ENCODE assay signal across 19 cellular contexts in the genomic region with DNA sequence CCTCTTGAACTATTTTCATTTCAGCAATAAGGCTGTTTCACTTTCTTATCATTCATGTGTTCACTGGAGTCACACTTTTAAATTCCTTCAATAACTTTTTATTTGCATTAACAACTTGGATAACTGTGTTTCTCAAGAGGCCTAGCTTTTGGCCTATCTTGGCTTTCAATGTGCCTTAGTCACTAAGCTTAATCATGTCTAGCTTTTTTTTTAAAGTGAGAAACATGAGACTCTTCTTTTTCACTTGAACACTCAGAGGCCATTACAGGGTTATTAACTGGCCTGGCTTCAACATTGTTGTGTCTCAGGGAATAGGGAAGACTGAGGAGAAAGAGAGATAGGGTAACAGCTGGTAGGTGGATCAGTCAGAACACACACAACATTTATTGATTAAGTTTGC.
"Had no signal": no experiment of that assay in that cellular context is flagged by ENCODE, and none has a peak within 500 bp of the region (broad histone marks: within the 10 kb centered on the region; RNA-seq: fewer than 3 reads in every experiment).

No MANE protein-coding gene starts in this region.

- H3K36me3 Mint-ChIP-seq: activated naive CD8-positive, alpha-beta T cell; naive thymus-derived CD4-positive, alpha-beta T cell; stimulated activated memory B cell treated with anti-CD40 and anti-IgM and Interleukin-4, amounts not matched to agents 10 μg/mL and 1 μg/mL and 100 μg/mL, for 72 hours had no signal

- H3K36me3 ChIP-seq: cardiac muscle cell, colonic mucosa, gastroesophageal sphincter, heart right ventricle, pancreas, tibial nerve, vagina had no signal

- H3K27me3 Mint-ChIP-seq: activated CD4-positive, alpha-beta T cell treated with anti-CD3 and anti-CD28 coated beads, Interleukin-2, amount 10 ng/mL, durations not matched to agents 24 days and 14 days; activated naive CD8-positive, alpha-beta T cell; naive thymus-derived CD4-positive, alpha-beta T cell; stimulated activated memory B cell treated with anti-CD40 and anti-IgM and Interleukin-4, amounts not matched to agents 10 μg/mL and 1 μg/mL and 100 μg/mL, for 72 hours; T-helper 17 cell had no signal

- H3K9me3 Mint-ChIP-seq: activated CD4-positive, alpha-beta T cell treated with anti-CD3 and anti-CD28 coated beads, Interleukin-2, amount 10 ng/mL, durations not matched to agents 24 days and 14 days; stimulated activated memory B cell treated with anti-CD40 and anti-IgM and Interleukin-4, amounts not matched to agents 10 μg/mL and 1 μg/mL and 100 μg/mL, for 72 hours had no signal

- H3K27me3 ChIP-seq: cardiac muscle cell, colonic mucosa, gastroesophageal sphincter, heart right ventricle, pancreas, tibial nerve, vagina had no signal

- H3K4me3 ChIP-seq: cardiac muscle cell, colonic mucosa, gastroesophageal sphincter, heart right ventricle, pancreas, tibial nerve, vagina had no signal

- H3K4me1 Mint-ChIP-seq: activated CD4-positive, alpha-beta T cell treated with anti-CD3 and anti-CD28 coated beads, Interleukin-2, amount 10 ng/mL, durations not matched to agents 24 days and 14 days; naive thymus-derived CD4-positive, alpha-beta T cell; stimulated activated memory B cell treated with anti-CD40 and anti-IgM and Interleukin-4, amounts not matched to agents 10 μg/mL and 1 μg/mL and 100 μg/mL, for 72 hours; T-helper 17 cell had no signal

- H3K4me3 Mint-ChIP-seq: activated CD4-positive, alpha-beta T cell treated with anti-CD3 and anti-CD28 coated beads, Interleukin-2, amount 10 ng/mL, durations not matched to agents 24 days and 14 days; activated CD8-positive, alpha-beta T cell treated with anti-CD3 and anti-CD28 coated beads, Interleukin-2, amount 10 ng/mL, durations not matched to agents 7 days and 5 days; activated naive CD8-positive, alpha-beta T cell; naive thymus-derived CD4-positive, alpha-beta T cell; stimulated activated memory B cell treated with anti-CD40 and anti-IgM and Interleukin-4, amounts not matched to agents 10 μg/mL and 1 μg/mL and 100 μg/mL, for 72 hours; T-helper 17 cell had no signal

- H3K27ac Mint-ChIP-seq: activated CD4-positive, alpha-beta T cell treated with anti-CD3 and anti-CD28 coated beads, Interleukin-2, amount 10 ng/mL, durations not matched to agents 24 days and 14 days; activated CD8-positive, alpha-beta T cell treated with anti-CD3 and anti-CD28 coated beads, Interleukin-2, amount 10 ng/mL, durations not matched to agents 7 days and 5 days; activated naive CD8-positive, alpha-beta T cell; naive thymus-derived CD4-positive, alpha-beta T cell; stimulated activated memory B cell treated with anti-CD40 and anti-IgM and Interleukin-4, amounts not matched to agents 10 μg/mL and 1 μg/mL and 100 μg/mL, for 72 hours; T-helper 17 cell had no signal

- FAIRE-seq: islet of Langerhans, pancreas had no signal

- DNase-seq: activated CD4-positive, alpha-beta T cell treated with anti-CD3 and anti-CD28 coated beads, Interleukin-2, amount 10 ng/mL, durations not matched to agents 24 days and 14 days; activated CD8-positive, alpha-beta memory T cell treated with anti-CD3 and anti-CD28 coated beads, Interleukin-2, amount 50 U/mL, for 4 hours; activated CD8-positive, alpha-beta T cell treated with anti-CD3 and anti-CD28 coated beads, Interleukin-2, amount 10 ng/mL, durations not matched to agents 7 days and 5 days; activated gamma-delta T cell; activated T-cell treated with anti-CD3 and anti-CD28 coated beads, Interleukin-2, amount 50 U/mL, for 48 hours; colonic mucosa; heart right ventricle; left colon; naive thymus-derived CD4-positive, alpha-beta T cell; pancreas; stimulated activated CD4-positive, alpha-beta T cell treated with anti-CD3 and anti-CD28 coated beads, Interleukin-2, amount 100 ng/mL, for 48 hours; T-helper 17 cell had no signal
